In genomic region chr1:201153474-201154388, GRCh38 we compare ENCODE assay signal across 9 cellular contexts. TPM values are rescaled to one million over a fixed set of nuclear protein-coding genes. Genes with fewer than 3 reads are reported as not detected.
DNase-seq lines count a peak whose midpoint lies in the region; ATAC-seq and TF ChIP-seq lines count a peak whose summit lies in the region.
"Had no signal": no experiment of that assay in that cellular context is flagged by ENCODE, and none has a peak within 500 bp of the region (broad histone marks: within the 10 kb centered on the region; RNA-seq: fewer than 3 reads in every experiment).

No MANE protein-coding gene starts in this region.

- H3K27me3 ChIP-seq in esophagus squamous epithelium (peaks cover 0 to 22% (median 0%) of the 10 kb centered on the region in 4 donors), osteoblast (ENCODE audit: insufficient read depth, low read length) (peaks cover 13% of the 10 kb centered on the region)

- TF ChIP-seq CTCF in esophagus squamous epithelium (IDR thresholded peaks at IDR 0.05) (no peak), osteoblast (IDR thresholded peaks at IDR 0.05; ENCODE audit: extremely low read depth, low read depth, low read length) (no peak)

- peak overlapping the region; percentile 96 for H3K4me2 ChIP-seq in osteoblast (ENCODE audit: insufficient read depth, low read length)

- intact Hi-C loops in esophagus squamous epithelium (cut with DNase I), result no loop called here

- H3K27ac ChIP-seq in esophagus squamous epithelium, result peak overlapping the region; percentile 75 to 81 (median 81)
- H3K27ac ChIP-seq in osteoblast (ENCODE audit: low read depth, low read length), result peak overlapping the region; percentile 65

- H2AFZ ChIP-seq in osteoblast (ENCODE audit: low read length), result peak overlapping the region; percentile 99

- WGBS in esophagus squamous epithelium, 2 donors, result 10% methylated on average over 8 to 13 of the region's 37 CpGs

- H3K36me3 ChIP-seq in esophagus squamous epithelium (peaks cover 0 to 35% (median 0%) of the 10 kb centered on the region in 3 donors), osteoblast (ENCODE audit: insufficient read depth, low read length) (peaks cover 30% of the 10 kb centered on the region)

- TF ChIP-seq POLR2A in esophagus squamous epithelium (IDR thresholded peaks at IDR 0.05), result no peak

- ATAC-seq in GM19468 (IDR thresholded peaks at IDR 0.05; ENCODE audit: extremely low read depth, unreplicated experiment) (peak; percentile 14), HG03469 (IDR thresholded peaks at IDR 0.05; ENCODE audit: unreplicated experiment) (peak; percentile 16)

- DNase-seq in NCI-H146 (lab: John Stamatoyannopoulos, UW) (peak; percentile 82), NCI-H146 treated with DMSO at 0.1 percent for 48 hours (lab: John Stamatoyannopoulos, UW; ENCODE audit: unreplicated experiment) (no peak), SKM-1 treated with dmso at 0.1 percent for 144 hours (lab: John Stamatoyannopoulos, UW; ENCODE audit: unreplicated experiment) (peak; percentile 74), esophagus squamous epithelium (lab: John Stamatoyannopoulos, UW) (no peak), osteoblast (ENCODE audit: insufficient read length, low spot score, missing footprints) (peak; percentile 82), SK-N-DZ (ENCODE audit: low spot score) (no peak)

- peaks cover 9% of the 10 kb centered on the region for H3K79me2 ChIP-seq in osteoblast (ENCODE audit: insufficient read depth, low read length)

- H4K20me1 ChIP-seq in osteoblast (ENCODE audit: insufficient read depth, low read length), result peaks cover 4% of the 10 kb centered on the region

- H3K4me3 ChIP-seq in esophagus squamous epithelium (peak overlapping the region; percentile 76 to 96 (median 82)), osteoblast (ENCODE audit: insufficient read depth, low read length) (peak overlapping the region; percentile 91)

- peaks cover 13 to 25% (median 15%) of the 10 kb centered on the region in 3 donors for H3K4me1 ChIP-seq in esophagus squamous epithelium
- peaks cover 13% of the 10 kb centered on the region for H3K4me1 ChIP-seq in osteoblast (ENCODE audit: insufficient read depth, low read length)

- H3K9me3 ChIP-seq in esophagus squamous epithelium (no peaks in the 10 kb centered on the region), osteoblast (ENCODE audit: low read depth, low read length) (no peaks in the 10 kb centered on the region)

RNA-seq across cellular contexts. Expression of gene TMEM9, which starts 0.5 kb away (rescaled TPM):
- total RNA-seq in esophagus squamous epithelium (10 to 100 TPM; 17.7 to 62.3 (median 30.3) TPM), osteoblast (38.9 and 45.6 TPM in 2 replicates)
- 161 and 181 TPM in 2 replicates for polyA plus RNA-seq in SK-N-DZ (2014; cell fraction: cytosol; rRNA removed)
- polyA plus RNA-seq in SK-N-DZ (2014; cell fraction: nucleus; rRNA removed), result 228 and 254 TPM in 2 replicates

RNA-seq across cellular contexts. Expression of gene ASCL5, which starts 26.7 kb away (rescaled TPM):
- total RNA-seq in esophagus squamous epithelium (not detected), osteoblast (not detected in 2 replicates)
- polyA plus RNA-seq in SK-N-DZ (2014; cell fraction: cytosol; rRNA removed), result not detected in 2 replicates
- not detected in 2 replicates for polyA plus RNA-seq in SK-N-DZ (2014; cell fraction: nucleus; rRNA removed)
- total RNA-seq: Daoy had no signal

RNA-seq across cellular contexts. Expression of gene IGFN1, which starts 36.9 kb away (rescaled TPM):
- total RNA-seq in esophagus squamous epithelium, result not detected
- total RNA-seq in osteoblast, result under 0.01 TPM in 2 replicates
- not detected in 2 replicates for polyA plus RNA-seq in SK-N-DZ (2014; cell fraction: cytosol; rRNA removed)
- polyA plus RNA-seq in SK-N-DZ (2014; cell fraction: nucleus; rRNA removed), result not detected in 2 replicates

RNA-seq across cellular contexts. Expression of gene CACNA1S, which starts 41.5 kb away (rescaled TPM):
- total RNA-seq in esophagus squamous epithelium (not detected), osteoblast (not detected in 2 replicates)
- polyA plus RNA-seq in SK-N-DZ (2014; cell fraction: cytosol; rRNA removed), result not detected in 2 replicates
- polyA plus RNA-seq in SK-N-DZ (2014; cell fraction: nucleus; rRNA removed), result not detected in 2 replicates
- total RNA-seq: Daoy had no signal

Comparison
In these comparisons a context has a peak if more than half of its experiments do, and no peak if none do; other contexts are left out.
1. DNase-seq: peak in NCI-H146 (single experiment), SKM-1 treated with dmso at 0.1 percent for 144 hours (single experiment) and osteoblast (single experiment); none in NCI-H146 treated with DMSO at 0.1 percent for 48 hours (single experiment), esophagus squamous epithelium (single experiment) and SK-N-DZ (single experiment).